Comparison of ENCODE assay signal across 7 cellular contexts in genomic region chr19:37655689-37656491, GRCh38. TPM values are rescaled to one million over a fixed set of nuclear protein-coding genes. Genes with fewer than 3 reads are reported as not detected.
DNase-seq lines count a peak whose midpoint lies in the region; ATAC-seq, FAIRE-seq and TF ChIP-seq lines count a peak whose summit lies in the region.

No MANE protein-coding gene starts in this region.

- H3K36me3 ChIP-seq in liver (ENCODE audit: control insufficient read depth in 4 of 4, insufficient read depth in 3 of 4, low read depth in 1 of 4, low read length in 3 of 4) = peaks cover 0 to 2% (median 0%) of the 10 kb centered on the region in 4 donors

- peak overlapping the region; percentile 90 for H3K4me3 Mint-ChIP-seq in dendritic cell treated with granulocyte-macrophage colony-stimulating factor and Interleukin-4, amounts not matched to agents 40 ng/mL and 50 ng/mL, for 4 days

- DNase-seq in GM18507 (ENCODE audit: extremely low spot score, insufficient read length, low read depth) = peak; percentile 66
- peak; percentile 87 for DNase-seq in NCI-H2196 treated with DMSO at 0.1 percent for 48 hours (lab: John Stamatoyannopoulos, UW; ENCODE audit: unreplicated experiment)
- peak; percentile 81 for DNase-seq in activated CD4-positive, alpha-beta T cell treated with anti-CD3 and anti-CD28 coated beads, Interleukin-2, amount 50 U/mL, for 1 hour
- DNase-seq in stimulated activated CD4-positive, alpha-beta T cell treated with anti-CD3 and anti-CD28 coated beads, Interleukin-4, amount 100 ng/mL, for 1 hour = peak; percentile 90

- H3K27me3 ChIP-seq in liver (ENCODE audit: control insufficient read depth in 4 of 4, insufficient read depth in 4 of 4, low read length in 3 of 4) = no peaks in the 10 kb centered on the region

- peaks cover 22% of the 10 kb centered on the region for H3K4me1 Mint-ChIP-seq in dendritic cell treated with granulocyte-macrophage colony-stimulating factor and Interleukin-4, amounts not matched to agents 40 ng/mL and 50 ng/mL, for 4 days (ENCODE audit: low read depth)

- peaks cover 26% of the 10 kb centered on the region for H3K36me3 Mint-ChIP-seq in dendritic cell treated with granulocyte-macrophage colony-stimulating factor and Interleukin-4, amounts not matched to agents 40 ng/mL and 50 ng/mL, for 4 days (ENCODE audit: low read depth)

- peaks cover 22% of the 10 kb centered on the region for H3K9me3 Mint-ChIP-seq in dendritic cell treated with granulocyte-macrophage colony-stimulating factor and Interleukin-4, amounts not matched to agents 40 ng/mL and 50 ng/mL, for 4 days

- H3K9me3 ChIP-seq in liver (ENCODE audit: control insufficient read depth in 4 of 4, low read length in 3 of 4) = peaks cover 3 to 11% (median 10%) of the 10 kb centered on the region in 4 donors

- H3K4me1 ChIP-seq in liver (ENCODE audit: control insufficient read depth in 4 of 4, insufficient read depth in 4 of 4, low read length in 3 of 4) = peaks cover 3 to 11% (median 5%) of the 10 kb centered on the region in 4 donors

- peak overlapping the region; percentile 71 to 83 for H3K27ac ChIP-seq in liver (ENCODE audit: low read depth in 1 of 2, low read length in 2 of 2)

- intact Hi-C loops in dendritic cell treated with granulocyte-macrophage colony-stimulating factor and Interleukin-4, amounts not matched to agents 40 ng/mL and 50 ng/mL, for 4 days (cut with micrococcal nuclease) = loop anchor here (10.0 kb wide), 2 partner anchors 61 to 119 kb away; partner anchors contain the start of genes ZNF540, ZNF571 and ZNF573

- peak; percentile 69 for FAIRE-seq in GM18507 (lab: Jason Lieb, UNC)

- H3K27ac Mint-ChIP-seq in dendritic cell treated with granulocyte-macrophage colony-stimulating factor and Interleukin-4, amounts not matched to agents 40 ng/mL and 50 ng/mL, for 4 days = peak overlapping the region; percentile 85

- peak; percentile 50 for ATAC-seq in HG02973 (IDR thresholded peaks at IDR 0.05; ENCODE audit: unreplicated experiment)

- no peak for TF ChIP-seq CTCF in liver (IDR thresholded peaks at IDR 0.05; ENCODE audit: low read depth, low read length, missing input control)

- peaks cover 5% of the 10 kb centered on the region for H3K27me3 Mint-ChIP-seq in dendritic cell treated with granulocyte-macrophage colony-stimulating factor and Interleukin-4, amounts not matched to agents 40 ng/mL and 50 ng/mL, for 4 days

- no peak for TF ChIP-seq RAD21 in liver (IDR thresholded peaks at IDR 0.05)

- peak overlapping the region; percentile 53 to 83 (median 73) for H3K4me3 ChIP-seq in liver (ENCODE audit: low read depth in 1 of 3, low read length in 3 of 3)

- WGBS in liver = 2% methylated on average over 59 of the region's 59 CpGs

- peak overlapping the region; percentile 41 to 49 for H3K9ac ChIP-seq in liver (ENCODE audit: low read depth in 1 of 2, low read length in 2 of 2)

TF ChIP-seq in liver, 16 proteins besides CTCF, POLR2A, EP300 and RAD21:
- TF ChIP-seq HNF4G (IDR thresholded peaks at IDR 0.05) (no peak), FOXA2 (IDR thresholded peaks at IDR 0.05) (no peak), FOXA1 (IDR thresholded peaks at IDR 0.05) (no peak), ZBTB33 (IDR thresholded peaks at IDR 0.05) (peak; percentile 97), HNF4A (conservative IDR thresholded peaks at IDR 0.05) (no peak), NR2F2 (IDR thresholded peaks at IDR 0.05) (no peak), JUND (IDR thresholded peaks at IDR 0.05) (no peak), RXRA (IDR thresholded peaks at IDR 0.05) (no peak), SP1 (IDR thresholded peaks at IDR 0.05) (no peak), REST (IDR thresholded peaks at IDR 0.05) (no peak), GABPA (IDR thresholded peaks at IDR 0.05 in 1 of 2, conservative IDR thresholded peaks at IDR 0.05 in 1 of 2) (peak in 1 of 2 donors; percentile 70), ATF3 (IDR thresholded peaks at IDR 0.05) (no peak), TAF1 (conservative IDR thresholded peaks at IDR 0.05) (no peak), MAX (IDR thresholded peaks at IDR 0.05) (peak; percentile 0), YY1 (IDR thresholded peaks at IDR 0.05) (peak; percentile 56), EGR1 (IDR thresholded peaks at IDR 0.05; ENCODE audit: low read depth in 2 of 2) (peak in 1 of 2 donors; percentile 46)

RNA-seq across cellular contexts. Expression of gene ZFP30, which starts 0.6 kb away (rescaled TPM):
- total RNA-seq in liver = 1 to 10 TPM; 5.6 to 5.8 TPM
- 1 to 10 TPM in 1 of 2 donors, under 1 TPM in 1; 0.74 to 1.3 TPM for polyA plus RNA-seq in liver

Comparison
In these comparisons a context has a peak if more than half of its experiments do, and no peak if none do; other contexts are left out.
1. Peak in every context shown above with its lines: DNase-seq, ATAC-seq, H3K4me3 ChIP-seq and H3K27ac ChIP-seq.